In genomic region chr16:85202051-85202601, GRCh38 we compare ENCODE assay signal across 11 cellular contexts.
DNase-seq lines count a peak whose midpoint lies in the region; ATAC-seq and TF ChIP-seq lines count a peak whose summit lies in the region.
"Had no signal": no experiment of that assay in that cellular context is flagged by ENCODE, and none has a peak within 500 bp of the region (broad histone marks: within the 10 kb centered on the region; RNA-seq: fewer than 3 reads in every experiment).

No MANE protein-coding gene starts in this region.

- no peaks in the 10 kb centered on the region for H3K9me2 ChIP-seq in hepatocyte (replicated peaks; ENCODE audit: insufficient read depth)

- no peaks in the 10 kb centered on the region for H3K27me3 ChIP-seq in AG04450 (ENCODE audit: control insufficient read depth, insufficient read depth, low read length)
- no peaks in the 10 kb centered on the region for H3K27me3 ChIP-seq in WERI-Rb-1 (ENCODE audit: insufficient read depth, low read depth, severe bottlenecking)
- no peaks in the 10 kb centered on the region for H3K27me3 ChIP-seq in hepatocyte
- no peaks in the 10 kb centered on the region for H3K27me3 ChIP-seq in rectal smooth muscle tissue (ENCODE audit: control insufficient read depth, insufficient read depth, low read length)

- no peak overlapping the region for H3K4me3 ChIP-seq in AG04450 (ENCODE audit: low read depth, low read length)
- no peak overlapping the region for H3K4me3 ChIP-seq in WERI-Rb-1 (ENCODE audit: low read depth, low read length)
- H3K4me3 ChIP-seq in hepatocyte = no peak overlapping the region
- no peak overlapping the region for H3K4me3 ChIP-seq in rectal smooth muscle tissue (ENCODE audit: low read length)

- TF ChIP-seq CTCF in AG04450 (IDR thresholded peaks at IDR 0.05; ENCODE audit: low read depth, low read length) (no peak), WERI-Rb-1 (IDR thresholded peaks at IDR 0.05; ENCODE audit: low read depth, low read length) (no peak), hepatocyte (IDR thresholded peaks at IDR 0.05; ENCODE audit: poor library complexity) (no peak)

- DNase-seq in AG04450 (ENCODE audit: low read depth, low spot score) (no peak), WERI-Rb-1 (no peak), hepatocyte (ENCODE audit: low spot score) (no peak), Kasumi-1 (lab: John Stamatoyannopoulos, UW) (no peak), globus pallidus (ENCODE audit: low spot score) (no peak)
- no peak for DNase-seq in activated CD8-positive, alpha-beta memory T cell treated with anti-CD3 and anti-CD28 coated beads, Interleukin-2, amount 50 U/mL, for 48 hours
- DNase-seq: activated CD8-positive, alpha-beta T cell treated with anti-CD3 and anti-CD28 coated beads, Interleukin-2, amount 10 ng/mL, durations not matched to agents 7 days and 5 days; NCI-H510A treated with DMSO at 0.1 percent for 48 hours; T-helper 1 cell had no signal

- H3K4me2 ChIP-seq in hepatocyte = peak overlapping the region; percentile 63

- WGBS in hepatocyte (ENCODE audit: low lambda C conversion rate, missing lambda C conversion rate) = 65% methylated on average over 14 of the region's 14 CpGs

- H2AFZ ChIP-seq in hepatocyte = no peak overlapping the region

- H3K79me2 ChIP-seq in hepatocyte = peaks cover 63% of the 10 kb centered on the region

- no peak for ATAC-seq in GM18502 (IDR thresholded peaks at IDR 0.05; ENCODE audit: poor library complexity, unreplicated experiment)
- ATAC-seq: activated CD8-positive, alpha-beta T cell treated with anti-CD3 and anti-CD28 coated beads, Interleukin-2, amount 10 ng/mL, durations not matched to agents 7 days and 5 days had no signal

- CTCF ChIA-PET in AG04450 (lab: Charles Lee) = interaction anchor here (0.7 to 1.0 kb wide), 2 partner anchors 50 to 87 kb away, joined by 3 to 4 read pairs; no protein-coding TSS in a partner anchor

- H3K9me3 ChIP-seq in AG04450 (ENCODE audit: control insufficient read depth, insufficient read depth, low read length) (peaks cover 10% of the 10 kb centered on the region), WERI-Rb-1 (ENCODE audit: severe bottlenecking) (no peaks in the 10 kb centered on the region), hepatocyte (ENCODE audit: low read depth) (no peaks in the 10 kb centered on the region)

- POLR2A ChIA-PET in AG04450 (lab: Yijun Ruan, JAX) = interaction anchor here (0.6 to 2.2 kb wide), 9 partner anchors 9 to 79 kb away, joined by 3 to 10 read pairs (median 4); no protein-coding TSS in a partner anchor

- no peaks in the 10 kb centered on the region for H4K20me1 ChIP-seq in hepatocyte (ENCODE audit: insufficient read depth, poor library complexity, severe bottlenecking)

- no peaks in the 10 kb centered on the region for H3K36me3 ChIP-seq in WERI-Rb-1
- no peaks in the 10 kb centered on the region for H3K36me3 ChIP-seq in hepatocyte (replicated peaks; ENCODE audit: insufficient read depth, low read depth)
- no peaks in the 10 kb centered on the region for H3K36me3 ChIP-seq in rectal smooth muscle tissue (ENCODE audit: control insufficient read depth, insufficient read depth, low read length)

- H3K4me1 ChIP-seq in hepatocyte (ENCODE audit: insufficient read depth) (peaks cover 84% of the 10 kb centered on the region), rectal smooth muscle tissue (ENCODE audit: control insufficient read depth, insufficient read depth, low read length) (peaks cover 64% of the 10 kb centered on the region)

- no peak overlapping the region for H3K9ac ChIP-seq in rectal smooth muscle tissue (ENCODE audit: low read length)

- H3K27ac ChIP-seq in AG04450 (ENCODE audit: low read depth, low read length) (peak overlapping the region; percentile 97), WERI-Rb-1 (peak overlapping the region; percentile 70), hepatocyte (peak overlapping the region; percentile 87), rectal smooth muscle tissue (ENCODE audit: low read depth, low read length) (peak overlapping the region; percentile 68)
